Comparison of ENCODE assay signal across 24 cellular contexts in genomic region chr7:17548014-17548653, GRCh38.
DNase-seq lines count a peak whose midpoint lies in the region; ATAC-seq, FAIRE-seq and TF ChIP-seq lines count a peak whose summit lies in the region.
"Had no signal": no experiment of that assay in that cellular context is flagged by ENCODE, and none has a peak within 500 bp of the region (broad histone marks: within the 10 kb centered on the region; RNA-seq: fewer than 3 reads in every experiment).

No MANE protein-coding gene starts in this region.

- DNase-seq in activated CD4-positive, alpha-beta T cell treated with anti-CD3 and anti-CD28 coated beads for 36 hours: no peak
- no peak for DNase-seq in activated CD4-positive, alpha-beta T cell treated with anti-CD3 and anti-CD28 coated beads for 4 hours
- DNase-seq in iPS DF 19.7 (ENCODE audit: low read depth, low spot score): peak; percentile 17
- DNase-seq in suprapubic skin (ENCODE audit: low spot score in 2 of 2): no peak
- no peak for DNase-seq in D721Med (ENCODE audit: insufficient read length, low spot score)
- no peak for DNase-seq in upper lobe of left lung
- DNase-seq in coronary artery (ENCODE audit: low spot score): no peak
- DNase-seq: activated CD4-positive, alpha-beta T cell treated with anti-CD3 and anti-CD28 coated beads, Interleukin-2, amount 10 ng/mL, durations not matched to agents 7 days and 5 days; activated naive CD8-positive, alpha-beta T cell treated with anti-CD3 and anti-CD28 coated beads, Interleukin-2, amount 10 ng/mL, durations not matched to agents 7 days and 5 days; effector CD4-positive, alpha-beta T cell; GDM1; IMR-90; left ventricle myocardium inferior; NCI-H1436; NCI-H526 treated with DMSO at 0.1 percent for 48 hours; ovary; right cardiac atrium; substantia nigra; T-cell had no signal

- H3K36me3 ChIP-seq in suprapubic skin (no peaks in the 10 kb centered on the region), upper lobe of left lung (no peaks in the 10 kb centered on the region)
- H3K36me3 ChIP-seq: BLaER1 treated with 17β-estradiol and CSF1 and Interleukin-3, amounts not matched to agents 10 nM and 100 nM; esophagus muscularis mucosa; left ventricle myocardium inferior; ovary had no signal

- FAIRE-seq in D721Med (lab: Jason Lieb, UNC): no peak
- FAIRE-seq: A204.1 had no signal

- H3K4me1 ChIP-seq in suprapubic skin (peaks cover 4% of the 10 kb centered on the region), upper lobe of left lung (peaks cover 0 to 16% (median 2%) of the 10 kb centered on the region in 4 donors)
- H3K4me1 ChIP-seq: BLaER1 treated with 17β-estradiol and CSF1 and Interleukin-3, amounts not matched to agents 10 nM and 100 nM had no signal

- no peak for TF ChIP-seq CTCF in suprapubic skin (IDR thresholded peaks at IDR 0.05)
- no peak for TF ChIP-seq CTCF in D721Med (IDR thresholded peaks at IDR 0.05; ENCODE audit: insufficient read depth, missing control alignments)
- TF ChIP-seq CTCF in upper lobe of left lung (IDR thresholded peaks at IDR 0.05): no peak
- no peak for TF ChIP-seq CTCF in coronary artery (IDR thresholded peaks at IDR 0.05)

- 77% methylated on average over 4 of the region's 4 CpGs for WGBS in suprapubic skin
- WGBS in upper lobe of left lung, 2 donors: 83 to 85% methylated on average over 4 of the region's 4 CpGs

- peaks cover 3% of the 10 kb centered on the region for H3K27me3 Mint-ChIP-seq in activated CD4-positive, alpha-beta T cell treated with anti-CD3 and anti-CD28 coated beads for 36 hours

- H3K36me3 Mint-ChIP-seq in activated CD4-positive, alpha-beta T cell treated with anti-CD3 and anti-CD28 coated beads for 36 hours (ENCODE audit: low read depth): no peaks in the 10 kb centered on the region
- H3K36me3 Mint-ChIP-seq: activated naive CD8-positive, alpha-beta T cell treated with anti-CD3 and anti-CD28 coated beads, Interleukin-2, amount 10 ng/mL, durations not matched to agents 7 days and 5 days; T-cell had no signal

- no peaks in the 10 kb centered on the region for H3K4me1 Mint-ChIP-seq in activated CD4-positive, alpha-beta T cell treated with anti-CD3 and anti-CD28 coated beads for 36 hours
- H3K4me1 Mint-ChIP-seq: activated CD4-positive, alpha-beta T cell treated with anti-CD3 and anti-CD28 coated beads, Interleukin-2, amount 10 ng/mL, durations not matched to agents 7 days and 5 days; activated naive CD8-positive, alpha-beta T cell treated with anti-CD3 and anti-CD28 coated beads, Interleukin-2, amount 10 ng/mL, durations not matched to agents 7 days and 5 days; T-cell had no signal

- TF ChIP-seq EP300 in suprapubic skin (IDR thresholded peaks at IDR 0.05): no peak
- no peak for TF ChIP-seq EP300 in upper lobe of left lung (IDR thresholded peaks at IDR 0.05)

- intact Hi-C loops in activated CD4-positive, alpha-beta T cell treated with anti-CD3 and anti-CD28 coated beads for 36 hours (cut with DNase I, micrococcal nuclease): no loop called here

- no peaks in the 10 kb centered on the region for H3K27me3 ChIP-seq in suprapubic skin
- H3K27me3 ChIP-seq in upper lobe of left lung: no peaks in the 10 kb centered on the region
- H3K27me3 ChIP-seq: BLaER1 treated with 17β-estradiol and CSF1 and Interleukin-3, amounts not matched to agents 10 nM and 100 nM; esophagus muscularis mucosa; ovary had no signal

- TF ChIP-seq POLR2A in suprapubic skin (IDR thresholded peaks at IDR 0.05) (no peak), upper lobe of left lung (IDR thresholded peaks at IDR 0.05) (no peak)

- ATAC-seq in activated CD4-positive, alpha-beta T cell treated with anti-CD3 and anti-CD28 coated beads for 36 hours: peak; percentile 26
- ATAC-seq in HG03025 (IDR thresholded peaks at IDR 0.05; ENCODE audit: low FRiP score, unreplicated experiment) (peak; percentile 70), upper lobe of left lung (ENCODE audit: low FRiP score in 2 of 2) (no peak)
- ATAC-seq: T-cell had no signal

- POLR2A ChIA-PET in activated CD4-positive, alpha-beta T cell treated with anti-CD3 and anti-CD28 coated beads for 36 hours (lab: Charles Lee): no interaction called here

- CTCF ChIA-PET in activated CD4-positive, alpha-beta T cell treated with anti-CD3 and anti-CD28 coated beads for 36 hours (lab: Charles Lee): no interaction called here

- H3K4me3 ChIP-seq in suprapubic skin (no peak overlapping the region), upper lobe of left lung (no peak overlapping the region), coronary artery (no peak overlapping the region)
- H3K4me3 ChIP-seq: BLaER1 treated with 17β-estradiol and CSF1 and Interleukin-3, amounts not matched to agents 10 nM and 100 nM; esophagus muscularis mucosa; left ventricle myocardium inferior; ovary had no signal

- no peaks in the 10 kb centered on the region for H3K9me3 ChIP-seq in suprapubic skin
- no peaks in the 10 kb centered on the region for H3K9me3 ChIP-seq in upper lobe of left lung
- H3K9me3 ChIP-seq: BLaER1 treated with 17β-estradiol and CSF1 and Interleukin-3, amounts not matched to agents 10 nM and 100 nM; left ventricle myocardium inferior; ovary had no signal

- no peak overlapping the region for H3K4me3 Mint-ChIP-seq in activated CD4-positive, alpha-beta T cell treated with anti-CD3 and anti-CD28 coated beads for 36 hours
- H3K4me3 Mint-ChIP-seq: activated CD4-positive, alpha-beta T cell treated with anti-CD3 and anti-CD28 coated beads, Interleukin-2, amount 10 ng/mL, durations not matched to agents 7 days and 5 days; activated naive CD8-positive, alpha-beta T cell treated with anti-CD3 and anti-CD28 coated beads, Interleukin-2, amount 10 ng/mL, durations not matched to agents 7 days and 5 days; T-cell had no signal

- H3K27ac ChIP-seq in suprapubic skin: peak overlapping the region; percentile 76
- H3K27ac ChIP-seq in upper lobe of left lung: no peak overlapping the region
- no peak overlapping the region for H3K27ac ChIP-seq in coronary artery
- H3K27ac ChIP-seq: BLaER1 treated with 17β-estradiol and CSF1 and Interleukin-3, amounts not matched to agents 10 nM and 100 nM; ovary had no signal

- H3K9me3 Mint-ChIP-seq in activated CD4-positive, alpha-beta T cell treated with anti-CD3 and anti-CD28 coated beads for 36 hours (ENCODE audit: low read depth): no peaks in the 10 kb centered on the region
- H3K9me3 Mint-ChIP-seq: activated CD4-positive, alpha-beta T cell treated with anti-CD3 and anti-CD28 coated beads, Interleukin-2, amount 10 ng/mL, durations not matched to agents 7 days and 5 days; activated naive CD8-positive, alpha-beta T cell treated with anti-CD3 and anti-CD28 coated beads, Interleukin-2, amount 10 ng/mL, durations not matched to agents 7 days and 5 days; activated T-helper 2 cell treated with anti-CD3 and anti-CD28 coated beads, Interferon-gamma antibody, Interleukin-2, Interleukin-4, amounts not matched to agents 10 μg/mL and 5 μg/mL and 100 μg/mL, durations not matched to agents 14 hours and 24 hours and 36 hours; T-cell had no signal

- H3K27ac Mint-ChIP-seq in activated CD4-positive, alpha-beta T cell treated with anti-CD3 and anti-CD28 coated beads for 36 hours: no peak overlapping the region
- H3K27ac Mint-ChIP-seq: activated CD4-positive, alpha-beta T cell treated with anti-CD3 and anti-CD28 coated beads, Interleukin-2, amount 10 ng/mL, durations not matched to agents 7 days and 5 days; activated naive CD8-positive, alpha-beta T cell treated with anti-CD3 and anti-CD28 coated beads, Interleukin-2, amount 10 ng/mL, durations not matched to agents 7 days and 5 days; activated T-helper 2 cell treated with anti-CD3 and anti-CD28 coated beads, Interferon-gamma antibody, Interleukin-2, Interleukin-4, amounts not matched to agents 10 μg/mL and 5 μg/mL and 100 μg/mL, durations not matched to agents 14 hours and 24 hours and 36 hours; T-cell had no signal

Comparison
In these comparisons a context has a peak if more than half of its experiments do, and no peak if none do; other contexts are left out.
1. ATAC-seq: peak in activated CD4-positive, alpha-beta T cell treated with anti-CD3 and anti-CD28 coated beads for 36 hours (single experiment) and HG03025 (single experiment); none in upper lobe of left lung (0 of 2).